ENCODE assay signal across 8 cellular contexts in the genomic region with DNA sequence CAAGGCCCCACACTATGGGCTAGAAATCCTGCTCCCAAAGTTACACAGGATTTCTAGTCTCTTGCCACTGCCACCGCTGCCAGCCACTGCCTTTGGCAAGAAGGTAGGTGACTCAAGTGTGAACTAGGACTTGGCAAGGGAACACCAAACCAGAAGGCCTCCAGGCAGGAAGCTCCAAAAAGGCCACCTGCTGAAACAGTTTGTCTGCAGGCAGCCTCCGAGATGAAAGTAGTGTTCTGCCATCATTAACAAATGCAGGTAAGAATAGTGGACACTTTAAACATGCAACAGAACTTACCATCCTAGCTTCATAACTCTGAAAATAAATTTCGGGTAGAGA. TPM values are rescaled to one million over a fixed set of nuclear protein-coding genes. Genes with fewer than 3 reads are reported as not detected.
DNase-seq lines count a peak whose midpoint lies in the region; ATAC-seq, FAIRE-seq and TF ChIP-seq lines count a peak whose summit lies in the region.

No MANE protein-coding gene starts in this region.

- WGBS in esophagus, 2 donors: 38 to 60% methylated on average over 3 of the region's 3 CpGs
- WGBS in small intestine, 3 donors: 57 to 69% (median 62%) methylated on average over 3 of the region's 3 CpGs

- FAIRE-seq in GM19239 (lab: Jason Lieb, UNC) (peak; percentile 95), small intestine (lab: Jason Lieb, UNC) (no peak)

- H3K27me3 ChIP-seq in Peyer's patch: no peaks in the 10 kb centered on the region
- no peaks in the 10 kb centered on the region for H3K27me3 ChIP-seq in esophagus (ENCODE audit: control insufficient read depth in 1 of 2, insufficient read depth in 2 of 2, low read length in 2 of 2)
- H3K27me3 ChIP-seq in small intestine (ENCODE audit: control insufficient read depth in 2 of 2, insufficient read depth in 2 of 2, low read length in 2 of 2): no peaks in the 10 kb centered on the region
- peaks cover 29% of the 10 kb centered on the region for H3K27me3 ChIP-seq in H7 (ENCODE audit: control insufficient read depth, insufficient read depth, low read length)

- H3K4me1 ChIP-seq in Peyer's patch: peaks cover 0 to 23% (median 2%) of the 10 kb centered on the region in 4 donors
- H3K4me1 ChIP-seq in esophagus (ENCODE audit: control insufficient read depth in 2 of 2, insufficient read depth in 2 of 2, low read length in 1 of 2): no peaks in the 10 kb centered on the region
- H3K4me1 ChIP-seq in small intestine (ENCODE audit: control insufficient read depth in 2 of 2, insufficient read depth in 1 of 2, low read depth in 1 of 2, low read length in 1 of 2): peaks cover 3 to 7% of the 10 kb centered on the region in 2 donors

- ATAC-seq in GM21576 (IDR thresholded peaks at IDR 0.05; ENCODE audit: unreplicated experiment) (no peak), GM19351 (IDR thresholded peaks at IDR 0.05; ENCODE audit: unreplicated experiment) (no peak), HG03565 (IDR thresholded peaks at IDR 0.05; ENCODE audit: unreplicated experiment) (no peak)

- H3K9me3 ChIP-seq in Peyer's patch (no peaks in the 10 kb centered on the region), esophagus (ENCODE audit: control insufficient read depth in 2 of 2, insufficient read depth in 1 of 2, low read depth in 1 of 2, low read length in 1 of 2) (no peaks in the 10 kb centered on the region), small intestine (ENCODE audit: control insufficient read depth, low read depth) (no peaks in the 10 kb centered on the region)

- TF ChIP-seq POLR2A in Peyer's patch (IDR thresholded peaks at IDR 0.05): no peak

- H3K4me3 ChIP-seq in Peyer's patch (peak overlapping the region in 2 of 4 donors; percentile 2 to 18), esophagus (ENCODE audit: low read depth in 1 of 2, low read length in 2 of 2) (no peak overlapping the region), small intestine (ENCODE audit: low read depth in 1 of 2, low read length in 2 of 2) (no peak overlapping the region), H7 (ENCODE audit: insufficient read depth, low read depth, low read length) (no peak overlapping the region)

- peak overlapping the region; percentile 40 to 91 (median 81) for H3K27ac ChIP-seq in Peyer's patch
- H3K27ac ChIP-seq in esophagus (ENCODE audit: low read depth in 2 of 2, low read length in 1 of 2): peak overlapping the region; percentile 18 to 52
- peak overlapping the region; percentile 59 to 86 for H3K27ac ChIP-seq in small intestine (ENCODE audit: low read depth in 1 of 2, low read length in 1 of 2)

- H3K36me3 ChIP-seq in Peyer's patch (no peaks in the 10 kb centered on the region), esophagus (ENCODE audit: control insufficient read depth in 2 of 2, insufficient read depth in 2 of 2, low read length in 1 of 2) (no peaks in the 10 kb centered on the region), small intestine (ENCODE audit: control insufficient read depth in 2 of 2, insufficient read depth in 2 of 2, low read length in 2 of 2) (no peaks in the 10 kb centered on the region), H7 (replicated peaks; ENCODE audit: control insufficient read depth, insufficient read depth, low read length) (no peaks in the 10 kb centered on the region)

- TF ChIP-seq CTCF in Peyer's patch (IDR thresholded peaks at IDR 0.05): no peak

- DNase-seq in GM19239 (ENCODE audit: insufficient read length, low spot score) (no peak), Peyer's patch (peak in 2 of 3 donors; percentile 49 to 64), small intestine (no peak), H7 (no peak)

RNA-seq across cellular contexts. Expression of a gene that starts 3.9 kb away (rescaled TPM):
- total RNA-seq in Peyer's patch: 100 to 1,000 TPM in 1 of 4 donors, 10 to 100 TPM in 3; 24.8 to 215 (median 32.0) TPM
- polyA plus RNA-seq in esophagus (1 to 10 TPM; 1.1 to 1.5 TPM), small intestine (1 to 10 TPM in 2 of 3 donors, under 1 TPM in 1; 0.89 to 2.0 (median 1.4) TPM)
- 0.76 and 3.2 TPM in 2 replicates for total RNA-seq in H7 (2014; rRNA removed; shearing (Covaris generic))

Comparison
In these comparisons a context has a peak if more than half of its experiments do, and no peak if none do; other contexts are left out.
1. DNase-seq: peak in Peyer's patch (2 of 3); none in GM19239 (single experiment), small intestine (single experiment) and H7 (single experiment).
2. Peak in every context shown above with its lines, with median percentiles within 50 percentile points of each other: H3K27ac ChIP-seq.